ENCODE assay signal across 27 cellular contexts in the genomic region with DNA sequence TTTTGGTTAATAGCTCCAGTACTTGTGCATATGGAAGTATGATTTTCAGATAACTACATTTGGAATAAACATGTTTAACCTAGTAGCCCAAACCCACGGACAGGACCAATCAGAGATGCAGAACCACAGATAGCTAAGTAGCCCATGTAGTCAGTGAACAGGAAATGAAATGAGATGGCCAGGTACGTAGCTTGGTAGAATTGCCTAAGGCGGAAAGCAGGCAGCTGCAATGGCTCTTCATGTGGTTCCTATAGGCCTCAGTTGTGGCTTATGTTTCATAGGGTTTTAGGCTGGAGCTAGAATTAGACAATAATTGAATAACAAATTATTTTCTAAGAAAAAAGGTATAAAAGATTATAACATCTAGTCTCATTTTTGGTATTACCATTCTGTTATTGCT.
"Had no signal": no experiment of that assay in that cellular context is flagged by ENCODE, and none has a peak within 500 bp of the region (broad histone marks: within the 10 kb centered on the region; RNA-seq: fewer than 3 reads in every experiment).

No MANE protein-coding gene starts in this region.

- H3K27me3 ChIP-seq: neural progenitor cell, ovary, right lobe of liver, sigmoid colon, stomach, thyroid gland, transverse colon, upper lobe of right lung, uterus had no signal

- H3K27me3 Mint-ChIP-seq: progenitor cell of endocrine pancreas; stimulated activated naive B cell treated with anti-CD40 and anti-IgM and Interleukin-4, amounts not matched to agents 10 μg/mL and 1 μg/mL and 100 μg/mL, for 72 hours; stimulated activated naive CD8-positive, alpha-beta T cell treated with anti-CD3 and anti-CD28 coated beads, Interleukin-15, Interleukin-2, amounts not matched to agents 100 ng/mL and 50 ng/mL, for 24 hours; type B pancreatic cell had no signal

- DNase-seq: natural killer cell; occipital lobe; ovary; posterior cingulate gyrus; psoas muscle; right cardiac atrium; right lobe of liver; sigmoid colon; stimulated activated CD4-positive, alpha-beta T cell treated with anti-CD3 and anti-CD28 coated beads, Interleukin-15, amount 100 ng/mL, for 24 hours; stimulated activated CD4-positive, alpha-beta T cell treated with anti-CD3 and anti-CD28 coated beads, Interleukin-2, amount 100 ng/mL, for 24 hours; stimulated activated CD4-positive, alpha-beta T cell treated with anti-CD3 and anti-CD28 coated beads, Interleukin-2, amount 100 ng/mL, for 48 hours; stimulated activated CD4-positive, alpha-beta T cell treated with anti-CD3 and anti-CD28 coated beads, Interleukin-4, amount 100 ng/mL, for 24 hours; stimulated activated naive B cell treated with anti-CD40 and anti-IgM and Interleukin-4, amounts not matched to agents 10 μg/mL and 1 μg/mL and 100 μg/mL, for 72 hours; stimulated activated naive CD4-positive, alpha-beta T cell treated with Interleukin-2 at 50 U/mL for 16 hours; stomach; thyroid gland; transverse colon; upper lobe of right lung; uterus had no signal

- H3K79me2 ChIP-seq: parathyroid adenoma had no signal

- ATAC-seq: natural killer cell; psoas muscle; right cardiac atrium; right lobe of liver; stimulated activated effector memory CD8-positive, alpha-beta T cell treated with anti-CD3 and anti-CD28 coated beads, Interleukin-12 subunit alpha, Interleukin-12 subunit beta, amount 100 ng/mL, for 72 hours; stimulated activated naive B cell treated with anti-CD40 and anti-IgM and Interleukin-4, amounts not matched to agents 10 μg/mL and 1 μg/mL and 100 μg/mL, for 72 hours; upper lobe of right lung had no signal

- H3K4me3 Mint-ChIP-seq: natural killer cell; nephron; neural progenitor cell; stimulated activated effector memory CD8-positive, alpha-beta T cell treated with anti-CD3 and anti-CD28 coated beads, Interleukin-12 subunit alpha, Interleukin-12 subunit beta, amount 100 ng/mL, for 72 hours; stimulated activated naive B cell treated with anti-CD40 and anti-IgM and Interleukin-4, amounts not matched to agents 10 μg/mL and 1 μg/mL and 100 μg/mL, for 72 hours; stimulated activated naive CD8-positive, alpha-beta T cell treated with anti-CD3 and anti-CD28 coated beads, Interleukin-15, Interleukin-2, amounts not matched to agents 100 ng/mL and 50 ng/mL, for 24 hours; type B pancreatic cell had no signal

- H3K36me3 ChIP-seq: neural progenitor cell, ovary, sigmoid colon, thoracic aorta, thyroid gland, transverse colon, upper lobe of right lung, uterus had no signal

- H2AFZ ChIP-seq: neural progenitor cell, parathyroid adenoma had no signal

- H3K36me3 Mint-ChIP-seq: stimulated activated effector memory CD8-positive, alpha-beta T cell treated with anti-CD3 and anti-CD28 coated beads, Interleukin-12 subunit alpha, Interleukin-12 subunit beta, amount 100 ng/mL, for 72 hours had no signal

- H3K27ac Mint-ChIP-seq: natural killer cell; nephron; neural progenitor cell; progenitor cell of endocrine pancreas; stimulated activated effector memory CD8-positive, alpha-beta T cell treated with anti-CD3 and anti-CD28 coated beads, Interleukin-12 subunit alpha, Interleukin-12 subunit beta, amount 100 ng/mL, for 72 hours; stimulated activated naive B cell treated with anti-CD40 and anti-IgM and Interleukin-4, amounts not matched to agents 10 μg/mL and 1 μg/mL and 100 μg/mL, for 72 hours; stimulated activated naive CD8-positive, alpha-beta T cell treated with anti-CD3 and anti-CD28 coated beads, Interleukin-15, Interleukin-2, amounts not matched to agents 100 ng/mL and 50 ng/mL, for 24 hours; type B pancreatic cell had no signal

- H3K4me1 Mint-ChIP-seq: nephron, neural progenitor cell had no signal

- H3K4me2 ChIP-seq: neural progenitor cell had no signal

- H3K9ac ChIP-seq: neural progenitor cell, parathyroid adenoma had no signal

- H3K9me3 ChIP-seq: ovary, right lobe of liver, thyroid gland had no signal

- H3K27ac ChIP-seq: neural progenitor cell, ovary, parathyroid adenoma, psoas muscle, right lobe of liver, sigmoid colon, stomach, thoracic aorta, thyroid gland, transverse colon, upper lobe of right lung, uterus had no signal

- H3K4me1 ChIP-seq: neural progenitor cell, parathyroid adenoma, psoas muscle, right lobe of liver, sigmoid colon, stomach, thyroid gland, transverse colon, upper lobe of right lung, uterus had no signal

- H3K4me3 ChIP-seq: neural progenitor cell, ovary, psoas muscle, right lobe of liver, sigmoid colon, stomach, thoracic aorta, thyroid gland, transverse colon, upper lobe of right lung, uterus had no signal
